1 cellular context compared by ENCODE assay signal in genomic region chr19:54369082-54369691, GRCh38.
A peak's percentile ranks its signal among the peaks of the same experiment; 100 is the strongest.
TF ChIP-seq lines count a peak whose summit lies in the region.

No MANE protein-coding gene starts in this region.

TF ChIP-seq in K562, 482 proteins besides CTCF, POLR2A, EP300 and RAD21 (continued from another document and continues in another):
- TF ChIP-seq ZNF318 (IDR thresholded peaks at IDR 0.05; ENCODE audit: borderline replicate concordance in 1 of 2, low read depth in 1 of 2), result no peak
- no peak; the same call in 1 of the 2 replicates for TF ChIP-seq ZNF175 (CRISPR knock-in tag; IDR thresholded peaks at IDR 0.05; ENCODE audit: low read depth)
- no peak for TF ChIP-seq ZNF561 (CRISPR knock-in tag; conservative IDR thresholded peaks at IDR 0.05)
- TF ChIP-seq CREM (IDR thresholded peaks at IDR 0.05; ENCODE audit: low read depth), result no peak
- TF ChIP-seq NCOA1 (IDR thresholded peaks at IDR 0.05; ENCODE audit: low read depth), result no peak
- 0 out of 2 replicates have a peak, but pooled peaks have one; percentile 40 for TF ChIP-seq GTF2E2 (tag; IDR thresholded peaks at IDR 0.05)
- no peak for TF ChIP-seq MCM2 (IDR thresholded peaks at IDR 0.05; ENCODE audit: low read depth)
- TF ChIP-seq ZBTB2 (IDR thresholded peaks at IDR 0.05), result no peak
- TF ChIP-seq HDAC1 (IDR thresholded peaks at IDR 0.05), result no peak
- no peak for TF ChIP-seq ZFP36 (IDR thresholded peaks at IDR 0.05; ENCODE audit: low read depth, low read length, partially characterized antibody)
- peak; percentile 19; the same call in 1 of the 2 replicates for TF ChIP-seq ZNF41 (CRISPR knock-in tag; conservative IDR thresholded peaks at IDR 0.05)
- no peak for TF ChIP-seq NEUROD1 (IDR thresholded peaks at IDR 0.05; ENCODE audit: borderline replicate concordance, low read depth, low read length, partially characterized antibody)
- no peak for TF ChIP-seq NFATC3 (IDR thresholded peaks at IDR 0.05)
- no peak for TF ChIP-seq ZNF121 (CRISPR knock-in tag; conservative IDR thresholded peaks at IDR 0.05)
- TF ChIP-seq KAT8 (IDR thresholded peaks at IDR 0.05; ENCODE audit: low read depth), result no peak
- no peak for TF ChIP-seq DIDO1 (tag; IDR thresholded peaks at IDR 0.05; ENCODE audit: low read depth)
- TF ChIP-seq PKNOX1 (IDR thresholded peaks at IDR 0.05), result 0 out of 2 replicates have a peak, but pooled peaks have one; percentile 48
- no peak for TF ChIP-seq NFIC (IDR thresholded peaks at IDR 0.05)
- TF ChIP-seq FOXM1 (IDR thresholded peaks at IDR 0.05; ENCODE audit: low read depth), result no peak
- no peak for TF ChIP-seq FOXM1 (CRISPR knock-in tag; IDR thresholded peaks at IDR 0.05; ENCODE audit: low read depth)
- TF ChIP-seq ZSCAN32 (CRISPR knock-in tag; IDR thresholded peaks at IDR 0.05), result peak; percentile 65
- no peak for TF ChIP-seq ASH1L (IDR thresholded peaks at IDR 0.05; ENCODE audit: borderline replicate concordance, low read depth, partially characterized antibody)
- TF ChIP-seq XRCC3 (IDR thresholded peaks at IDR 0.05), result no peak
- TF ChIP-seq ZNF584 (CRISPR knock-in tag; IDR thresholded peaks at IDR 0.05; ENCODE audit: low read depth), result peak; percentile 52
- 0 out of 2 replicates have a peak, but pooled peaks have one; percentile 26 for TF ChIP-seq OTX1 (CRISPR knock-in tag; IDR thresholded peaks at IDR 0.05)
- no peak for TF ChIP-seq ZNF277 (CRISPR knock-in tag; IDR thresholded peaks at IDR 0.05; ENCODE audit: borderline replicate concordance)
- TF ChIP-seq CBX1 (IDR thresholded peaks at IDR 0.05; ENCODE audit: low read depth), result no peak
- no peak for TF ChIP-seq SMARCA5 (IDR thresholded peaks at IDR 0.05)
- no peak for TF ChIP-seq ZHX1 (conservative IDR thresholded peaks at IDR 0.05; ENCODE audit: low read length)
- no peak for TF ChIP-seq KLF1 (tag; IDR thresholded peaks at IDR 0.05)
- TF ChIP-seq YY1 (IDR thresholded peaks at IDR 0.05; ENCODE audit: borderline replicate concordance in 1 of 3, control insufficient read depth in 1 of 3, extremely low read depth in 1 of 3, insufficient read depth in 3 of 3, insufficient read length in 1 of 3, insufficient replicate concordance in 2 of 3, low read depth in 1 of 3, low read length in 2 of 3), result no peak
- no peak for TF ChIP-seq SUPT5H (IDR thresholded peaks at IDR 0.05)
- no peak for TF ChIP-seq ZNF311 (CRISPR knock-in tag; IDR thresholded peaks at IDR 0.05)
- peak; percentile 35; the same call in 1 of the 2 replicates for TF ChIP-seq BACH1 (tag; IDR thresholded peaks at IDR 0.05)
- no peak for TF ChIP-seq PCBP1 (IDR thresholded peaks at IDR 0.05; ENCODE audit: low read depth, low read length, poor library complexity, severe bottlenecking)
- TF ChIP-seq CXXC5 (CRISPR knock-in tag; IDR thresholded peaks at IDR 0.05), result peak; percentile 40; the same call in 1 of the 2 replicates
- no peak for TF ChIP-seq PRDM10 (IDR thresholded peaks at IDR 0.05; ENCODE audit: partially characterized antibody)
- TF ChIP-seq VEZF1 (CRISPR knock-in tag; IDR thresholded peaks at IDR 0.05), result no peak
- no peak for TF ChIP-seq FOSL1 (tag; conservative IDR thresholded peaks at IDR 0.05)
- TF ChIP-seq MYC (IDR thresholded peaks at IDR 0.05; ENCODE audit: low read depth, low read length), result peak; percentile 37
- TF ChIP-seq MYC (CRISPR knock-in tag; IDR thresholded peaks at IDR 0.05; ENCODE audit: borderline replicate concordance, low read depth), result no peak
- no peak for TF ChIP-seq KAT7 (CRISPR knock-in tag; IDR thresholded peaks at IDR 0.05; ENCODE audit: borderline replicate concordance)
- TF ChIP-seq POLR2H (tag; IDR thresholded peaks at IDR 0.05; ENCODE audit: low read depth), result peak; percentile 71
- TF ChIP-seq ELF2 (CRISPR knock-in tag; IDR thresholded peaks at IDR 0.05), result peak; percentile 59; the same call in 1 of the 2 replicates
